20 cellular contexts compared by ENCODE assay signal in genomic region chr11:61715877-61716276, GRCh38. TPM values are rescaled to one million over a fixed set of nuclear protein-coding genes. Genes with fewer than 3 reads are reported as not detected.
"Had no signal": no experiment of that assay in that cellular context is flagged by ENCODE, and none has a peak within 500 bp of the region (broad histone marks: within the 10 kb centered on the region; RNA-seq: fewer than 3 reads in every experiment).

No MANE protein-coding gene starts in this region.

- H3K27me3 Mint-ChIP-seq: activated naive CD8-positive, alpha-beta T cell treated with anti-CD3 and anti-CD28 coated beads for 36 hours; activated T-cell treated with anti-CD3 and anti-CD28 coated beads, Interleukin-2, amount 50 U/mL, for 24 hours; naive thymus-derived CD8-positive, alpha-beta T cell had no signal

- H3K4me3 ChIP-seq: cardiac muscle cell, gastrocnemius medialis, psoas muscle, sigmoid colon, upper lobe of left lung had no signal

- H3K36me3 ChIP-seq: cardiac muscle cell, gastrocnemius medialis had no signal

- FAIRE-seq: colon, kidney had no signal

- H3K27ac ChIP-seq: cardiac muscle cell, epithelial cell of prostate, gastrocnemius medialis, psoas muscle, sigmoid colon had no signal

- H3K4me1 Mint-ChIP-seq: activated CD8-positive, alpha-beta memory T cell treated with anti-CD3 and anti-CD28 coated beads, Interleukin-2, amount 10 ng/mL, durations not matched to agents 7 days and 5 days; activated naive CD8-positive, alpha-beta T cell treated with anti-CD3 and anti-CD28 coated beads for 36 hours; naive thymus-derived CD8-positive, alpha-beta T cell had no signal

- H3K36me3 Mint-ChIP-seq: activated CD8-positive, alpha-beta memory T cell treated with anti-CD3 and anti-CD28 coated beads, Interleukin-2, amount 10 ng/mL, durations not matched to agents 7 days and 5 days; activated naive CD8-positive, alpha-beta T cell treated with anti-CD3 and anti-CD28 coated beads for 36 hours; naive thymus-derived CD8-positive, alpha-beta T cell had no signal

- H3K27me3 ChIP-seq: cardiac muscle cell, gastrocnemius medialis, sigmoid colon, upper lobe of left lung had no signal

- H3K27ac Mint-ChIP-seq: activated CD8-positive, alpha-beta memory T cell treated with anti-CD3 and anti-CD28 coated beads, Interleukin-2, amount 10 ng/mL, durations not matched to agents 7 days and 5 days; activated naive CD8-positive, alpha-beta T cell treated with anti-CD3 and anti-CD28 coated beads for 36 hours; activated T-cell treated with anti-CD3 and anti-CD28 coated beads, Interleukin-2, amount 50 U/mL, for 24 hours had no signal

- ATAC-seq: naive thymus-derived CD8-positive, alpha-beta T cell; psoas muscle had no signal

- H3K9me3 ChIP-seq: gastrocnemius medialis, psoas muscle, sigmoid colon, upper lobe of left lung had no signal

- DNase-seq: activated CD4-positive, alpha-beta T cell treated with anti-CD3 and anti-CD28 coated beads, Interleukin-2, amount 50 U/mL, for 4 hours; activated CD4-positive, CD25-positive, alpha-beta regulatory T cell treated with anti-CD3 and anti-CD28 coated beads, Interleukin-2, amount 50 U/mL, for 72 hours; activated CD8-positive, alpha-beta memory T cell treated with anti-CD3 and anti-CD28 coated beads, Interleukin-2, amount 10 ng/mL, durations not matched to agents 7 days and 5 days; activated gamma-delta T cell treated with Interleukin-2 at 50 U/mL for 16 hours; activated naive CD8-positive, alpha-beta T cell treated with anti-CD3 and anti-CD28 coated beads for 36 hours; activated T-cell treated with anti-CD3 and anti-CD28 coated beads, Interleukin-2, amount 50 U/mL, for 24 hours; anterior cingulate cortex; effector CD8-positive, alpha-beta T cell; gastrocnemius medialis; kidney; naive thymus-derived CD8-positive, alpha-beta T cell; psoas muscle; sigmoid colon; stimulated activated CD4-positive, alpha-beta T cell treated with anti-CD3 and anti-CD28 coated beads, Interleukin-2, amount 100 ng/mL, for 24 hours; stimulated activated naive CD4-positive, alpha-beta T cell; substantia nigra had no signal

- H3K9me3 Mint-ChIP-seq: activated naive CD8-positive, alpha-beta T cell treated with anti-CD3 and anti-CD28 coated beads for 36 hours; activated T-cell treated with anti-CD3 and anti-CD28 coated beads, Interleukin-2, amount 50 U/mL, for 24 hours; naive thymus-derived CD8-positive, alpha-beta T cell had no signal

- H3K4me3 Mint-ChIP-seq: activated CD8-positive, alpha-beta memory T cell treated with anti-CD3 and anti-CD28 coated beads, Interleukin-2, amount 10 ng/mL, durations not matched to agents 7 days and 5 days; activated naive CD8-positive, alpha-beta T cell treated with anti-CD3 and anti-CD28 coated beads for 36 hours; activated T-cell treated with anti-CD3 and anti-CD28 coated beads, Interleukin-2, amount 50 U/mL, for 24 hours; naive thymus-derived CD8-positive, alpha-beta T cell had no signal

RNA-seq across cellular contexts. Expression of gene DAGLA, which starts 35.7 kb away (rescaled TPM):
- total RNA-seq: activated CD8-positive, alpha-beta memory T cell treated with anti-CD3 and anti-CD28 coated beads, Interleukin-2, amount 10 ng/mL, durations not matched to agents 7 days and 5 days had no signal
- polyA plus RNA-seq: naive thymus-derived CD8-positive, alpha-beta T cell had no signal
